8 cellular contexts compared by ENCODE assay signal in genomic region chr1:246566128-246566807, GRCh38. TPM values are rescaled to one million over a fixed set of nuclear protein-coding genes. Genes with fewer than 3 reads are reported as not detected.
DNase-seq lines count a peak whose midpoint lies in the region; TF ChIP-seq lines count a peak whose summit lies in the region.

Gene CNST (plus strand): TSS chr1:246566456. CDS start chr1:246591563, 25,107 bp downstream.
Gene TFB2M (minus strand): TSS chr1:246566261. CDS start chr1:246566138, 123 bp downstream.

- peak within 1 kb of the TSS; percentile 97 to 98 for H3K4me3 Mint-ChIP-seq in H9

- H2BK15ac ChIP-seq in H9 (ENCODE audit: low read depth, low read length), result no peak within 1 kb of the TSS

- H3K27ac Mint-ChIP-seq in H9, result peak within 1 kb of the TSS; percentile 95 to 97 (median 96); a peak in 6 of 7 replicates

- H3K23ac ChIP-seq in H9 (ENCODE audit: insufficient read length, low read depth, low read length), result peak within 1 kb of the TSS; percentile 52

- H3K4me1 Mint-ChIP-seq in H9, result peaks cover 13 to 14% of the 10 kb centered on the region in 2 experiments

- peaks cover 2 to 22% (median 12%) of the 10 kb centered on the region in 3 experiments for H3K36me3 Mint-ChIP-seq in H9 (ENCODE audit: insufficient read depth in 1 of 3, low read depth in 3 of 3)

- no peak within 1 kb of the TSS for H2AK5ac ChIP-seq in H9 (ENCODE audit: insufficient read length, low read length)

- H3K9me3 ChIP-seq in ES-I3 (ENCODE audit: control insufficient read depth, insufficient read depth, low read length) (no peaks in the 10 kb centered on the region), H9 (ENCODE audit: control insufficient read depth, low read depth, low read length) (no peaks in the 10 kb centered on the region), MG63 (no peaks in the 10 kb centered on the region), neural cell (ENCODE audit: low read length) (no peaks in the 10 kb centered on the region), stomach (no peaks in the 10 kb centered on the region)

- WGBS in H9 (ENCODE audit: extremely low coverage, insufficient read length, low lambda C conversion rate), result no CpG with 5 or more reads among the region's 62 CpGs
- 0 to 1% (median 1%) methylated on average over 41 to 61 of the region's 62 CpGs for WGBS in stomach, 5 donors

- H2BK5ac ChIP-seq in H9 (ENCODE audit: insufficient read length, low read length), result peak within 1 kb of the TSS; percentile 22

- H2AFZ ChIP-seq in H9 (ENCODE audit: low read length) (no peak within 1 kb of the TSS), neural cell (ENCODE audit: low read depth, low read length) (peak within 1 kb of the TSS; percentile 61)

- peak; percentile 98 for DNase-seq in H9
- peak; percentile 100 for DNase-seq in MG63
- DNase-seq in SIG-M5 treated with dmso at 0.1 percent for 504 hours (lab: John Stamatoyannopoulos, UW; ENCODE audit: unreplicated experiment), result peak; percentile 100
- peak; percentile 91 for DNase-seq in activated gamma-delta T cell treated with Interleukin-2 at 50 U/mL for 16 hours
- peak; percentile 99 for DNase-seq in fibroblast of villous mesenchyme (ENCODE audit: low read depth)
- DNase-seq in stomach, result peak; percentile 98

- H3K4me2 ChIP-seq in H9 (ENCODE audit: insufficient read depth, insufficient read length, low read length), result peak within 1 kb of the TSS; percentile 94
- H3K4me2 ChIP-seq in neural cell (ENCODE audit: low read length), result peak within 1 kb of the TSS; percentile 71

- H3K4me1 ChIP-seq in ES-I3 (ENCODE audit: insufficient read depth, low read length), result peaks cover 4% of the 10 kb centered on the region
- no peaks in the 10 kb centered on the region; the same call in 1 of the 2 replicates for H3K4me1 ChIP-seq in H9 (ENCODE audit: insufficient read depth, low read length)
- peaks cover 34 to 65% (median 48%) of the 10 kb centered on the region in 4 donors for H3K4me1 ChIP-seq in stomach

- H3K9ac ChIP-seq in ES-I3 (ENCODE audit: low read depth, low read length), result peak within 1 kb of the TSS; percentile 85
- H3K9ac ChIP-seq in H9 (ENCODE audit: extremely low read depth, insufficient read length, low read length), result peak within 1 kb of the TSS; percentile 94
- H3K9ac ChIP-seq in neural cell (ENCODE audit: low read length), result peak within 1 kb of the TSS; percentile 87

- TF ChIP-seq EP300 in neural cell (conservative IDR thresholded peaks at IDR 0.05; ENCODE audit: poor library complexity, severe bottlenecking) (peak; percentile 30), stomach (IDR thresholded peaks at IDR 0.05) (no peak)

- H3K4me3 ChIP-seq in MG63, result peak within 1 kb of the TSS; percentile 90
- H3K4me3 ChIP-seq in fibroblast of villous mesenchyme (ENCODE audit: low read depth, low read length), result peak within 1 kb of the TSS; percentile 99
- H3K4me3 ChIP-seq in neural cell (ENCODE audit: low read length), result peak within 1 kb of the TSS; percentile 92
- peak within 1 kb of the TSS; percentile 69 to 98 (median 92) for H3K4me3 ChIP-seq in stomach

- peak in 1 of 4 donors; percentile 66 for TF ChIP-seq POLR2A in stomach (IDR thresholded peaks at IDR 0.05)

- no peak within 1 kb of the TSS for H4K8ac ChIP-seq in H9 (replicated peaks; ENCODE audit: insufficient read length, low read depth, low read length)

- H3K79me1 ChIP-seq in H9 (ENCODE audit: insufficient read depth, low read depth, low read length, poor library complexity, severe bottlenecking), result peaks cover 4% of the 10 kb centered on the region

- peak within 1 kb of the TSS; percentile 83 for H4K5ac ChIP-seq in H9 (ENCODE audit: insufficient read length, low read depth, low read length)

- no peak within 1 kb of the TSS for H2BK120ac ChIP-seq in H9 (ENCODE audit: low read depth, low read length, poor library complexity, severe bottlenecking)

- H4K20me1 ChIP-seq in H9 (ENCODE audit: control insufficient read depth, insufficient read depth, insufficient read length) (no peaks in the 10 kb centered on the region), neural cell (ENCODE audit: insufficient read depth) (no peaks in the 10 kb centered on the region)

- H3K9me2 ChIP-seq in neural cell (ENCODE audit: insufficient read depth, low read length), result no peaks in the 10 kb centered on the region

- peak within 1 kb of the TSS; percentile 4 for H3K18ac ChIP-seq in H9 (ENCODE audit: insufficient read length, low read depth, low read length)

- H3K56ac ChIP-seq in H9 (ENCODE audit: insufficient read length, low read depth, low read length), result no peak within 1 kb of the TSS

- H3K27me3 ChIP-seq in H9 (ENCODE audit: insufficient read depth, low read length) (no peaks in the 10 kb centered on the region), MG63 (no peaks in the 10 kb centered on the region), neural cell (ENCODE audit: insufficient read depth, low read depth, low read length) (no peaks in the 10 kb centered on the region), stomach (no peaks in the 10 kb centered on the region)

- no peak within 1 kb of the TSS for H3K4ac ChIP-seq in H9 (ENCODE audit: low read depth, low read length)

- H4K91ac ChIP-seq in H9 (ENCODE audit: insufficient read length, low read depth, low read length), result no peak within 1 kb of the TSS

- H3K27ac ChIP-seq in H9 (ENCODE audit: insufficient read length, low read depth, low read length), result peak within 1 kb of the TSS; percentile 47
- peak within 1 kb of the TSS; percentile 90 for H3K27ac ChIP-seq in neural cell (ENCODE audit: low read length)
- H3K27ac ChIP-seq in stomach, result peak within 1 kb of the TSS; percentile 92 to 99 (median 95)

- no peaks in the 10 kb centered on the region for H3K27me3 Mint-ChIP-seq in H9 (ENCODE audit: low read depth)

- no peak within 1 kb of the TSS for H3T11ph ChIP-seq in H9 (ENCODE audit: low read length)

- intact Hi-C loops in stomach (cut with DNase I; ENCODE audit: low total_unique reads), result no loop called here

- H3F3A ChIP-seq in neural cell (ENCODE audit: insufficient read depth, low read length, poor library complexity, severe bottlenecking), result no peaks in the 10 kb centered on the region

- 0 out of 5 replicates have a peak, but pooled peaks cover 0 to 2% of the 10 kb centered on the region in 2 experiments for H3K9me3 Mint-ChIP-seq in H9

- peaks cover 7% of the 10 kb centered on the region for H3K23me2 ChIP-seq in H9 (ENCODE audit: insufficient read length, low read depth, low read length, poor library complexity, severe bottlenecking)

- H2BK12ac ChIP-seq in H9 (ENCODE audit: insufficient read length, low read depth, low read length), result no peak within 1 kb of the TSS

- peak; percentile 33 for TF ChIP-seq RAD21 in neural cell (conservative IDR thresholded peaks at IDR 0.05)

- peaks cover 4% of the 10 kb centered on the region for H3K36me3 ChIP-seq in ES-I3 (ENCODE audit: insufficient read depth, low read length)
- H3K36me3 ChIP-seq in MG63, result peaks cover 23% of the 10 kb centered on the region
- no peaks in the 10 kb centered on the region for H3K36me3 ChIP-seq in neural cell (ENCODE audit: insufficient read depth, low read length)
- peaks cover 0 to 21% (median 14%) of the 10 kb centered on the region in 4 donors for H3K36me3 ChIP-seq in stomach

- no peak within 1 kb of the TSS for H2BK20ac ChIP-seq in H9 (ENCODE audit: low read depth, low read length, poor library complexity, severe bottlenecking)

- peaks cover 14% of the 10 kb centered on the region; the same call in 1 of the 2 replicates for H3K79me2 ChIP-seq in H9 (ENCODE audit: insufficient read depth, low read length)
- H3K79me2 ChIP-seq in neural cell (replicated peaks; ENCODE audit: insufficient read depth, low read length), result peaks cover 47% of the 10 kb centered on the region

- no peak for TF ChIP-seq CTCF in H9 (conservative IDR thresholded peaks at IDR 0.05)
- peak; percentile 5 for TF ChIP-seq CTCF in fibroblast of villous mesenchyme (IDR thresholded peaks at IDR 0.05; ENCODE audit: insufficient read depth, low read depth, low read length)
- no peak for TF ChIP-seq CTCF in neural cell (IDR thresholded peaks at IDR 0.05; ENCODE audit: poor library complexity, severe bottlenecking)
- TF ChIP-seq CTCF in stomach (IDR thresholded peaks at IDR 0.05), result no peak

- H3K14ac ChIP-seq in H9 (ENCODE audit: insufficient read depth, low read length), result peak within 1 kb of the TSS; percentile 91

TF ChIP-seq in neural cell, 6 proteins besides CTCF, POLR2A, EP300 and RAD21:
- TF ChIP-seq MXI1 (conservative IDR thresholded peaks at IDR 0.05; ENCODE audit: poor library complexity, severe bottlenecking) (peak; percentile 99), TAF1 (IDR thresholded peaks at IDR 0.05; ENCODE audit: low read depth) (no peak), POLR2AphosphoS5 (IDR thresholded peaks at IDR 0.05) (peak; percentile 74), SMC3 (conservative IDR thresholded peaks at IDR 0.05; ENCODE audit: poor library complexity) (peak; percentile 45)

RNA-seq across cellular contexts. Expression of gene CNST, which starts in this region (rescaled TPM):
- 18.0 and 19.8 TPM in 2 replicates for total RNA-seq in H9 (2021)
- 10.5 and 11.2 TPM in 2 replicates for total RNA-seq in MG63 (2014; rRNA removed; shearing (Covaris generic); ENCODE audit: low replicate concordance)
- total RNA-seq in fibroblast of villous mesenchyme, result 27.7 and 44.0 TPM in 2 replicates
- polyA plus RNA-seq in neural cell, result 23.7 and 26.3 TPM in 2 replicates
- polyA minus RNA-seq in neural cell, result 56.1 and 57.5 TPM in 2 replicates
- 10 to 100 TPM; 15.9 to 42.8 (median 38.7) TPM for total RNA-seq in stomach
- 1 to 10 TPM; 4.5 to 6.7 (median 6.1) TPM for polyA plus RNA-seq in stomach

RNA-seq across cellular contexts. Expression of gene TFB2M, which starts in this region (rescaled TPM):
- total RNA-seq in H9 (2021), result 27.0 and 27.7 TPM in 2 replicates
- 10.9 and 13.3 TPM in 2 replicates for total RNA-seq in MG63 (2014; rRNA removed; shearing (Covaris generic); ENCODE audit: low replicate concordance)
- total RNA-seq in fibroblast of villous mesenchyme, result 24.8 and 29.4 TPM in 2 replicates
- 15.0 and 19.2 TPM in 2 replicates for polyA plus RNA-seq in neural cell
- 17.0 and 17.6 TPM in 2 replicates for polyA minus RNA-seq in neural cell
- total RNA-seq in stomach, result 10 to 100 TPM in 3 of 5 donors, 1 to 10 TPM in 2; 4.7 to 34.8 (median 13.3) TPM
- 10 to 100 TPM in 1 of 3 donors, 1 to 10 TPM in 2; 5.8 to 12.1 (median 9.7) TPM for polyA plus RNA-seq in stomach

Comparison
In these comparisons a context has a peak if more than half of its experiments do, and no peak if none do; other contexts are left out.
1. Peak in every context shown above with its lines: DNase-seq, H3K4me3 ChIP-seq and H3K27ac ChIP-seq.